Comparison of ENCODE assay signal across 13 cellular contexts in the genomic region with DNA sequence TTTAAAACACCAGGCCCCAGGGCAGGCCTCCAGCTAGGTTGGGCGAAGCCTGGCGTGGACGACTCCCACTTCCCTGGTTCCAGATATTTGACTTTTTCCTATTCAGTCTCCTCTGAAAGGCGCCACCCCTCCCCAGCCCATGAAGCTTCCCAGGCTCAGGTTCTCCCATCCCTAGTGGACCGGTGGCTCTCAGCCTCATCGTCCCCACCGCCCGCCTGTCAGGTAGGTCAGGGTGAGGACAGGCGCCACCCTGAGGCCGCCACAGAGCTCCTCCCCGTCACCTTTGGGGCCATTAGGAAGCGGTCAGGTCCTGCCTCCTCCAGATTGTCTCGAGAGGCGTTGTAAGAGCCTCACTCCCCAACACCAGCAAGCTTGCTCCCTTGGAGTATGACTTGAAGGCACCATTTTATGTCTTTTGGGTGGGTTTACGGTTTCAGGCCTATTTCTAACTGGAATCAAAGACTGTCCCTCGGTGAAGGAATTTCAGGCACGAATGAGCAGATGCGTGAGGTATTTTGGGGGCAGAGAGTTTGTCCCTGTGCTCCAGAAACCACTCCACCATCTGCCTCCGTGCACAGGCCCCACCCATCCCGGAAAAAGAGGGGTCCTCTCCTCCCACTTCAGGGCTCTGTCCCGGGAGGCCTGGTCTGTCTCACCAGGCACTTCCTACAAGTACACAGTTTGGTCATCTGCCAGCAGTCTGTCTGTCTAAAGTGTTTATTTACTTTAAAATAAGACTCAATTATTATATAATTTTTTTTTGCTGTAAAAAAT. TPM values are rescaled to one million over a fixed set of nuclear protein-coding genes. Genes with fewer than 3 reads are reported as not detected.
DNase-seq lines count a peak whose midpoint lies in the region; ATAC-seq and TF ChIP-seq lines count a peak whose summit lies in the region.
"Had no signal": no experiment of that assay in that cellular context is flagged by ENCODE, and none has a peak within 500 bp of the region (broad histone marks: within the 10 kb centered on the region; RNA-seq: fewer than 3 reads in every experiment).

No MANE protein-coding gene starts in this region.

- H3F3A ChIP-seq in PC-9 (ENCODE audit: insufficient read depth, low read depth) = no peaks in the 10 kb centered on the region

- TF ChIP-seq EP300 in upper lobe of left lung (IDR thresholded peaks at IDR 0.05) = no peak

- H2AFZ ChIP-seq in PC-9 = no peak overlapping the region

- CTCF ChIA-PET in PC-9 (lab: Charles Lee) = no interaction called here

- no peaks in the 10 kb centered on the region for H3K9me3 ChIP-seq in upper lobe of left lung
- H3K9me3 ChIP-seq in PC-9 (ENCODE audit: insufficient read depth, low read depth) = no peaks in the 10 kb centered on the region

- no peaks in the 10 kb centered on the region for H3K9me2 ChIP-seq in PC-9 (ENCODE audit: insufficient read depth)

- H3K27me3 ChIP-seq in upper lobe of left lung = no peaks in the 10 kb centered on the region
- no peaks in the 10 kb centered on the region for H3K27me3 ChIP-seq in PC-9 (ENCODE audit: insufficient read depth, low read depth)

- no peak for TF ChIP-seq CTCF in upper lobe of left lung (IDR thresholded peaks at IDR 0.05)
- no peak for TF ChIP-seq CTCF in PC-9 (conservative IDR thresholded peaks at IDR 0.05)

- ATAC-seq in upper lobe of left lung (ENCODE audit: low FRiP score in 2 of 2) = no peak
- no peak for ATAC-seq in GM21381 (IDR thresholded peaks at IDR 0.05; ENCODE audit: unreplicated experiment)

- no TSS peak for BruUV-seq in PC-9 (replicated peaks; lab: Mats Ljungman, UMichigan)

- H3K27ac ChIP-seq in upper lobe of left lung (peak overlapping the region; percentile 47 to 77 (median 60)), PC-9 (no peak overlapping the region)

- H3K36me3 ChIP-seq in upper lobe of left lung (no peaks in the 10 kb centered on the region), PC-9 (ENCODE audit: low read depth) (no peaks in the 10 kb centered on the region)

- peak; percentile 10 for DNase-seq in NCI-H2029 treated with DMSO at 0.1 percent for 48 hours (lab: John Stamatoyannopoulos, UW)
- DNase-seq in NCI-H2029 (lab: John Stamatoyannopoulos, UW) = no peak
- DNase-seq in dermis blood vessel endothelial cell = peak; percentile 52
- peak; percentile 74 for DNase-seq in iPS-NIHi7 (ENCODE audit: extremely low spot score)
- no peak for DNase-seq in upper lobe of left lung
- no peak for DNase-seq in PC-9
- no peak for DNase-seq in SKM-1 treated with dmso at 0.1 percent for 144 hours (lab: John Stamatoyannopoulos, UW; ENCODE audit: unreplicated experiment)
- DNase-seq: amygdala; DMS79 treated with DMSO at 0.1 percent for 48 hours; glutamatergic neuron; MM.1S; stimulated activated CD4-positive, alpha-beta T cell treated with anti-CD3 and anti-CD28 coated beads, Interleukin-4, amount 100 ng/mL, for 1 hour had no signal

- H3K4me2 ChIP-seq in PC-9 = no peak overlapping the region

- no peaks in the 10 kb centered on the region for H3K79me2 ChIP-seq in PC-9 (ENCODE audit: low read depth)

- intact Hi-C loops in PC-9 (cut with micrococcal nuclease; ENCODE audit: unreplicated experiment) = loop anchor here (10.0 kb wide), 1 partner anchor 1142 kb away; a partner anchor contains a TSS

- peaks cover 61 to 67% (median 66%) of the 10 kb centered on the region in 4 donors for H3K4me1 ChIP-seq in upper lobe of left lung
- no peaks in the 10 kb centered on the region for H3K4me1 ChIP-seq in PC-9 (replicated peaks; ENCODE audit: insufficient read depth)

- H4K20me1 ChIP-seq in PC-9 (ENCODE audit: insufficient read depth) = 0 out of 2 replicates have a peak, but pooled peaks cover 6% of the 10 kb centered on the region

- TF ChIP-seq POLR2A in upper lobe of left lung (IDR thresholded peaks at IDR 0.05) = no peak

- H3K4me3 ChIP-seq in upper lobe of left lung = no peak overlapping the region
- no peak overlapping the region for H3K4me3 ChIP-seq in PC-9

- WGBS in upper lobe of left lung, 2 donors = 49 to 52% methylated on average over 18 to 21 of the region's 21 CpGs

- POLR2A ChIA-PET in PC-9 (lab: Charles Lee; ENCODE audit: unreplicated experiment) = no interaction called here

RNA-seq across cellular contexts. Expression of a gene that starts 55.6 kb away (rescaled TPM):
- total RNA-seq in dermis blood vessel endothelial cell (70.8 and 125 TPM in 2 replicates), upper lobe of left lung (10 to 100 TPM; 25.2 to 62.9 (median 44.2) TPM), PC-9 (2021) (8.9 and 9.6 TPM in 2 replicates)

Comparison
In these comparisons a context has a peak if more than half of its experiments do, and no peak if none do; other contexts are left out.
1. DNase-seq: peak in NCI-H2029 treated with DMSO at 0.1 percent for 48 hours (single experiment), dermis blood vessel endothelial cell (single experiment) and iPS-NIHi7 (single experiment); none in NCI-H2029 (single experiment), upper lobe of left lung (0 of 2), PC-9 (0 of 2) and SKM-1 treated with dmso at 0.1 percent for 144 hours (single experiment).